ENCODE assay signal across 15 cellular contexts in the genomic region with DNA sequence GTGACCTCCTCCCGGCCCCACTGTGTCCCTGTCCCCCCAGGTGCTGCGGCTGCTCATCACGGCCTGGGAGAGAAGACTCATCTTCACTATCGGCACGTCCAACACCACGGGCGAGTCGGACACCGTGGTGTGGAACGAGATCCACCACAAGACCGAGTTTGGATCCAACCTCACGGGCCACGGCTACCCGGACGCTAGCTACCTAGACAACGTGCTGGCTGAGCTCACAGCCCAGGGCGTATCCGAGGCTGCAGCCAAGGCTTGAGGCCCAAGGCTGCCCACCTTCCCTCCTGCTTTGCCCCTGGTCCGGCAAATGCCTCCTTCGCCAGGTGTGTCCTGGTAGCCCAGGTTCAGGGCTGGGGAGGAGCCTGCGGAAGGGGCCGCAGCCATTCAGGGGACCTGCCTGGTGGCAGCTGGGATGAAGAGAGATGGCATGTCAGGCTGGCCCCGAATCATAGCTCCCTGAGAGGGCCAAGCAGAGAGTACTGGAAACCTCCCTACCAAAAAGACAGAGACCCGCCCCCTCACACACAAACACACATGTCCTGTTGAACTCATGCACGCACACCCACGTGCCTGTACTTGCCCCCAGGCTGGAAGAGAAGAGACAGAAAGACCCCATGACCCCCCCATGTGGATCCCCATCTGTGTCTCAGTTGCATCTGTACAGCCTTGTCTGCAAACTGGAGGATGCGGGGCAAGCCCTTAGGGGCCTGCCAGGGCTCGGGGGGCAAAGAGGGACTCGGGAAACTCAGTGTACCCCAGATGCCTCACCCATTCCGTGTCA. TPM values are rescaled to one million over a fixed set of nuclear protein-coding genes. Genes with fewer than 3 reads are reported as not detected.
"Had no signal": no experiment of that assay in that cellular context is flagged by ENCODE, and none has a peak within 500 bp of the region (broad histone marks: within the 10 kb centered on the region; RNA-seq: fewer than 3 reads in every experiment).

No MANE protein-coding gene starts in this region.

- H3K9me3 ChIP-seq: body of pancreas, lower lobe of right lung, right atrium auricular region, transverse colon had no signal

- H3K9me3 Mint-ChIP-seq: dendritic cell treated with granulocyte-macrophage colony-stimulating factor and Interleukin-4, amounts not matched to agents 40 ng/mL and 50 ng/mL, for 4 days; endodermal cell; stimulated activated effector memory CD8-positive, alpha-beta T cell treated with anti-CD3 and anti-CD28 coated beads, Interleukin-12 subunit alpha, Interleukin-12 subunit beta, amount 100 ng/mL, for 72 hours had no signal

- DNase-seq: activated CD4-positive, alpha-beta T cell treated with anti-CD3 and anti-CD28 coated beads, Interleukin-2, amount 50 U/mL, for 4 hours; activated CD4-positive, CD25-positive, alpha-beta regulatory T cell treated with anti-CD3 and anti-CD28 coated beads, Interleukin-2, amount 50 U/mL, for 72 hours; activated naive CD4-positive, alpha-beta T cell treated with anti-CD3 and anti-CD28 coated beads, Interleukin-2, amount 50 U/mL, for 16 hours; activated T-cell treated with anti-CD3 and anti-CD28 coated beads, Interleukin-2, amount 50 U/mL, for 1 hour; erythroblast; lower lobe of right lung; small intestine; T-helper 9 cell; transverse colon had no signal

- H3K27ac Mint-ChIP-seq: dendritic cell treated with granulocyte-macrophage colony-stimulating factor and Interleukin-4, amounts not matched to agents 40 ng/mL and 50 ng/mL, for 4 days; endodermal cell had no signal

- ATAC-seq: body of pancreas; lower lobe of right lung; stimulated activated effector memory CD8-positive, alpha-beta T cell treated with anti-CD3 and anti-CD28 coated beads, Interleukin-12 subunit alpha, Interleukin-12 subunit beta, amount 100 ng/mL, for 72 hours had no signal

- H3K4me3 Mint-ChIP-seq: dendritic cell treated with granulocyte-macrophage colony-stimulating factor and Interleukin-4, amounts not matched to agents 40 ng/mL and 50 ng/mL, for 4 days; endodermal cell; stimulated activated effector memory CD8-positive, alpha-beta T cell treated with anti-CD3 and anti-CD28 coated beads, Interleukin-12 subunit alpha, Interleukin-12 subunit beta, amount 100 ng/mL, for 72 hours had no signal

RNA-seq across cellular contexts. Expression of a gene that starts 38.7 kb away (rescaled TPM):
- total RNA-seq: posterior vena cava, right atrium auricular region had no signal

RNA-seq across cellular contexts. Expression of a gene that starts 52.7 kb away (rescaled TPM):
- total RNA-seq: endodermal cell, posterior vena cava, right atrium auricular region, transverse colon had no signal
